13 cellular contexts compared by ENCODE assay signal in the genomic region with DNA sequence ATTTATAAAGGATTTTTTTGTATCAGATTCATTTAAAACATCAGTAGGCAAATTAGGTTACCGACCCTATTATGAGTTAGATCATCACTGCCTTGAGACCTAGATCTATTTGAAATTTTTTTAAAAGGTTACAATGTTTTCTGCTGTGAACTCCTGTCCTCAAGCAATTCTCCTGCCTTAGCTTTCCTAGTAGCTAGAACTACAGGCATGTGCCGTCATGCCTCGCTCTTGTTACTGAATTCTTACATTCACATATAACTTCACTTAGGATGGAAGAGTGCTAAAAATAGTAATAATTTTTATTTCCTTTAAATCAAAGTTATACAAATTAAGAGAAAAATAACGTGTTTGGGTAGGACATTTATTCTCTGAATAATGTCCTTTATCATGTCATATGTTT.
DNase-seq lines count a peak whose midpoint lies in the region; TF ChIP-seq lines count a peak whose summit lies in the region.
"Had no signal": no experiment of that assay in that cellular context is flagged by ENCODE, and none has a peak within 500 bp of the region (broad histone marks: within the 10 kb centered on the region; RNA-seq: fewer than 3 reads in every experiment).

No MANE protein-coding gene starts in this region.

- TF ChIP-seq CTCF in mammary epithelial cell (conservative IDR thresholded peaks at IDR 0.05 in 1 of 2, IDR thresholded peaks at IDR 0.05 in 1 of 2; ENCODE audit: extremely low read depth in 1 of 2, insufficient read depth in 1 of 2, low read depth in 1 of 2, low read length in 2 of 2) (no peak), prostate gland (IDR thresholded peaks at IDR 0.05) (no peak), ascending aorta (IDR thresholded peaks at IDR 0.05) (no peak)

- H3K9ac ChIP-seq in mammary epithelial cell (ENCODE audit: insufficient read depth, low read length): no peak overlapping the region
- H3K9ac ChIP-seq: BLaER1 treated with 17β-estradiol and CSF1 and Interleukin-3, amounts not matched to agents 10 nM and 100 nM had no signal

- DNase-seq in mammary epithelial cell: no peak
- DNase-seq in epithelial cell of prostate (ENCODE audit: low read depth, low spot score): no peak
- DNase-seq in prostate gland (ENCODE audit: low spot score): peak; percentile 32
- DNase-seq in GM19240 (ENCODE audit: insufficient read length, low spot score): no peak
- no peak for DNase-seq in ascending aorta (ENCODE audit: low spot score in 2 of 2)
- no peak for DNase-seq in GM19238 (ENCODE audit: insufficient read length, low spot score)
- DNase-seq: Calu3; CD8-positive, alpha-beta T cell; DMS79 treated with DMSO at 0.1 percent for 48 hours; HCEC 1CT had no signal

- 29% methylated on average over 4 of the region's 4 CpGs for whole genome bisulfite sequencing in mammary epithelial cell (ENCODE audit: low coverage, missing lambda C conversion rate)
- WGBS in prostate gland: 52% methylated on average over 4 of the region's 4 CpGs

- H3K36me3 ChIP-seq in mammary epithelial cell (ENCODE audit: insufficient read depth, low read length) (no peaks in the 10 kb centered on the region), prostate gland (no peaks in the 10 kb centered on the region), ascending aorta (no peaks in the 10 kb centered on the region)
- H3K36me3 ChIP-seq: BLaER1 treated with 17β-estradiol and CSF1 and Interleukin-3, amounts not matched to agents 10 nM and 100 nM had no signal

- H3K9me3 ChIP-seq in mammary epithelial cell (replicated peaks; ENCODE audit: insufficient read depth, low read length): no peaks in the 10 kb centered on the region
- H3K9me3 ChIP-seq in prostate gland: no peaks in the 10 kb centered on the region
- no peaks in the 10 kb centered on the region for H3K9me3 ChIP-seq in ascending aorta
- H3K9me3 ChIP-seq: BLaER1 treated with 17β-estradiol and CSF1 and Interleukin-3, amounts not matched to agents 10 nM and 100 nM had no signal

- H4K20me1 ChIP-seq in mammary epithelial cell (ENCODE audit: insufficient read depth, low read length): no peaks in the 10 kb centered on the region
- H4K20me1 ChIP-seq: BLaER1 treated with 17β-estradiol and CSF1 and Interleukin-3, amounts not matched to agents 10 nM and 100 nM had no signal

- H3K4me3 ChIP-seq in mammary epithelial cell (replicated peaks in 1 of 3; ENCODE audit: insufficient read depth in 1 of 3, low read depth in 2 of 3, low read length in 3 of 3) (no peak overlapping the region), prostate gland (no peak overlapping the region), ascending aorta (no peak overlapping the region)
- H3K4me3 ChIP-seq: BLaER1 treated with 17β-estradiol and CSF1 and Interleukin-3, amounts not matched to agents 10 nM and 100 nM; GM12878; GM23338 had no signal

- CTCF ChIA-PET in mammary epithelial cell (lab: Charles Lee; ENCODE audit: low non-redundant PET): no interaction called here

- dilution Hi-C loops in mammary epithelial cell (cut with HindIII; ENCODE audit: low sequenced_read_pairs): no loop called here

- no peak overlapping the region for H2AFZ ChIP-seq in mammary epithelial cell (ENCODE audit: low read depth, low read length)
- H2AFZ ChIP-seq: GM23338 had no signal

- in situ Hi-C loops in mammary epithelial cell (cut with MboI; ENCODE audit: low sequenced_read_pairs in 2 of 2): loop anchor here in 1 of 2 donors (5.0 kb wide), 1 partner anchor 77 kb away; a partner anchor contains a TSS

- no peaks in the 10 kb centered on the region for H3K27me3 ChIP-seq in mammary epithelial cell (ENCODE audit: insufficient read depth, low read length)
- H3K27me3 ChIP-seq in prostate gland (replicated peaks; ENCODE audit: insufficient read depth): no peaks in the 10 kb centered on the region
- no peaks in the 10 kb centered on the region for H3K27me3 ChIP-seq in ascending aorta

- intact Hi-C loops in mammary epithelial cell (cut with micrococcal nuclease) (loop anchor here (2.0 to 5.0 kb wide), 3 partner anchors 18 to 74 kb away; no protein-coding TSS in a partner anchor), prostate gland (cut with DNase I) (no loop called here), ascending aorta (cut with DNase I) (no loop called here)

- no TSS peak for BruUV-seq in mammary epithelial cell (replicated peaks; lab: Mats Ljungman, UMichigan)

- TF ChIP-seq POLR2A in prostate gland (IDR thresholded peaks at IDR 0.05): no peak

- H3K27ac ChIP-seq in mammary epithelial cell (ENCODE audit: insufficient read depth, low read depth, low read length): peak overlapping the region; percentile 72
- H3K27ac ChIP-seq in epithelial cell of prostate: peak overlapping the region; percentile 88
- H3K27ac ChIP-seq in prostate gland: no peak overlapping the region
- no peak overlapping the region for H3K27ac ChIP-seq in ascending aorta
- H3K27ac ChIP-seq: BLaER1 treated with 17β-estradiol and CSF1 and Interleukin-3, amounts not matched to agents 10 nM and 100 nM had no signal

- H3K4me1 ChIP-seq in mammary epithelial cell (ENCODE audit: insufficient read depth, low read length) (peaks cover 27% of the 10 kb centered on the region), prostate gland (replicated peaks) (no peaks in the 10 kb centered on the region), ascending aorta (no peaks in the 10 kb centered on the region)

- no peaks in the 10 kb centered on the region for H3K79me2 ChIP-seq in mammary epithelial cell (ENCODE audit: insufficient read depth, low read length)

- H3K4me2 ChIP-seq in mammary epithelial cell (ENCODE audit: insufficient read depth, low read depth, low read length): no peak overlapping the region
- H3K4me2 ChIP-seq: BLaER1 treated with 17β-estradiol and CSF1 and Interleukin-3, amounts not matched to agents 10 nM and 100 nM; GM23338 had no signal

Comparison
In these comparisons a context has a peak if more than half of its experiments do, and no peak if none do; other contexts are left out.
1. H3K27ac ChIP-seq: peak in mammary epithelial cell (single experiment) and epithelial cell of prostate (single experiment); none in prostate gland (0 of 2) and ascending aorta (0 of 2).